Comparison of ENCODE assay signal across 9 cellular contexts in genomic region chr19:12155324-12155723, GRCh38. TPM values are rescaled to one million over a fixed set of nuclear protein-coding genes. Genes with fewer than 3 reads are reported as not detected.
A peak's percentile ranks its signal among the peaks of the same experiment; 100 is the strongest.
DNase-seq lines count a peak whose midpoint lies in the region; TF ChIP-seq lines count a peak whose summit lies in the region.
"Had no signal": no experiment of that assay in that cellular context is flagged by ENCODE, and none has a peak within 500 bp of the region (broad histone marks: within the 10 kb centered on the region; RNA-seq: fewer than 3 reads in every experiment).

No MANE protein-coding gene starts in this region.

- no peak for TF ChIP-seq CTCF in CD14-positive monocyte (IDR thresholded peaks at IDR 0.05)
- TF ChIP-seq CTCF in NB4 (IDR thresholded peaks at IDR 0.05; ENCODE audit: low read depth, low read length), result no peak
- no peak for TF ChIP-seq CTCF in neural crest cell (conservative IDR thresholded peaks at IDR 0.05)

- peak overlapping the region; percentile 65 for H3K9ac ChIP-seq in endocrine pancreas (ENCODE audit: control insufficient read depth, insufficient read depth, low read length)

- H3K9me3 Mint-ChIP-seq in CD14-positive monocyte (peaks cover 0 to 25% (median 16%) of the 10 kb centered on the region in 7 donors), neural crest cell (peaks cover 11% of the 10 kb centered on the region)

- H3K4me3 ChIP-seq in NB4 (ENCODE audit: low read depth, low read length), result peak overlapping the region; percentile 11
- H3K4me3 ChIP-seq in endocrine pancreas (ENCODE audit: control insufficient read depth, insufficient read depth, low read length), result peak overlapping the region; percentile 68

- H3K27me3 ChIP-seq in endocrine pancreas (ENCODE audit: control insufficient read depth, insufficient read depth, low read length), result no peaks in the 10 kb centered on the region

- H3K4me3 Mint-ChIP-seq in CD14-positive monocyte, result peak overlapping the region; percentile 87 to 92
- peak overlapping the region; percentile 99 for H3K4me3 Mint-ChIP-seq in neural crest cell

- intact Hi-C loops in CD14-positive monocyte (cut with micrococcal nuclease), result no loop called here

- H3K9me3 ChIP-seq in endocrine pancreas (ENCODE audit: control insufficient read depth, low read length), result no peaks in the 10 kb centered on the region

- DNase-seq in CD14-positive monocyte (ENCODE audit: low spot score), result no peak
- no peak for DNase-seq in NB4 (ENCODE audit: low read depth)
- no peak for DNase-seq in neural crest cell (ENCODE audit: low read depth, low spot score)
- no peak for DNase-seq in midbrain (lab: John Stamatoyannopoulos, UW)
- DNase-seq in NCI-H774 (lab: John Stamatoyannopoulos, UW), result no peak
- no peak for DNase-seq in SKM-1 (lab: John Stamatoyannopoulos, UW; ENCODE audit: unreplicated experiment)
- no peak for DNase-seq in COR-L47 (lab: John Stamatoyannopoulos, UW)
- DNase-seq: NCI-H1105 had no signal

- TF ChIP-seq POLR2A in NB4 (IDR thresholded peaks at IDR 0.05; ENCODE audit: extremely low read depth, insufficient read length), result no peak

- H3K27me3 Mint-ChIP-seq in CD14-positive monocyte (ENCODE audit: low read depth in 3 of 3), result peaks cover 2 to 16% (median 10%) of the 10 kb centered on the region in 3 donors
- peaks cover 3% of the 10 kb centered on the region for H3K27me3 Mint-ChIP-seq in neural crest cell (ENCODE audit: low read depth)

- H3K36me3 Mint-ChIP-seq in CD14-positive monocyte (peaks cover 6 to 17% of the 10 kb centered on the region in 2 donors), neural crest cell (ENCODE audit: low read depth) (peaks cover 39% of the 10 kb centered on the region)

- no peaks in the 10 kb centered on the region for H3K36me3 ChIP-seq in endocrine pancreas (ENCODE audit: control insufficient read depth, insufficient read depth, low read length)

- H3K27ac Mint-ChIP-seq in CD14-positive monocyte, result peak overlapping the region in 2 of 7 donors; percentile 9 to 29
- H3K27ac Mint-ChIP-seq in neural crest cell (ENCODE audit: unreplicated experiment), result peak overlapping the region; percentile 79

- H3K4me1 Mint-ChIP-seq in CD14-positive monocyte, result peaks cover 20% of the 10 kb centered on the region
- peaks cover 22% of the 10 kb centered on the region for H3K4me1 Mint-ChIP-seq in neural crest cell

- no peaks in the 10 kb centered on the region for H3K4me1 ChIP-seq in endocrine pancreas (ENCODE audit: control insufficient read depth, insufficient read depth, low read length)

RNA-seq across cellular contexts. Expression of gene ZNF625, which starts 1.2 kb away (rescaled TPM):
- polyA plus RNA-seq in CD14-positive monocyte, result under 1 TPM in 1 of 2 donors, not detected in 1; 0.37 TPM
- total RNA-seq in neural crest cell, result 22.8 and 29.0 TPM in 2 replicates

RNA-seq across cellular contexts. Expression of gene ZNF136, which starts 7.6 kb away (rescaled TPM):
- 1 to 10 TPM; 5.8 to 6.4 TPM for polyA plus RNA-seq in CD14-positive monocyte
- 13.2 and 13.3 TPM in 2 replicates for total RNA-seq in neural crest cell

RNA-seq across cellular contexts. Expression of gene ZNF20, which starts 15.2 kb away (rescaled TPM):
- 1 to 10 TPM in 1 of 2 donors, under 1 TPM in 1; 0.86 to 2.6 TPM for polyA plus RNA-seq in CD14-positive monocyte
- 8.1 and 9.1 TPM in 2 replicates for total RNA-seq in neural crest cell
